In genomic region chr11:19866037-19866436, GRCh38 we compare ENCODE assay signal across 27 cellular contexts.
"Had no signal": no experiment of that assay in that cellular context is flagged by ENCODE, and none has a peak within 500 bp of the region (broad histone marks: within the 10 kb centered on the region; RNA-seq: fewer than 3 reads in every experiment).

No MANE protein-coding gene starts in this region.

- H3K9me3 ChIP-seq: esophagus squamous epithelium, gastroesophageal sphincter had no signal

- H3K4me3 ChIP-seq: esophagus squamous epithelium, gastroesophageal sphincter had no signal

- H3K36me3 ChIP-seq: esophagus squamous epithelium, WERI-Rb-1 had no signal

- ATAC-seq: activated CD4-positive, CD25-positive, alpha-beta regulatory T cell treated with anti-CD3 and anti-CD28 coated beads, Interleukin-2, amount 50 U/mL, for 24 hours; activated CD8-positive, alpha-beta T cell treated with anti-CD3 and anti-CD28 coated beads for 36 hours; activated T-cell treated with anti-CD3 and anti-CD28 coated beads, Interleukin-2, amount 50 U/mL, for 4 hours; gastroesophageal sphincter; T-helper 17 cell had no signal

- DNase-seq: activated B cell treated with CpG ODN at 0.5 μM for 24 hours; activated CD4-positive, alpha-beta T cell treated with anti-CD3 and anti-CD28 coated beads for 48 hours; activated CD4-positive, alpha-beta T cell treated with anti-CD3 and anti-CD28 coated beads, Interleukin-2, amount 50 U/mL, for 1 hour; activated CD4-positive, alpha-beta T cell treated with anti-CD3 and anti-CD28 coated beads, Interleukin-2, amount 50 U/mL, for 48 hours; activated CD8-positive, alpha-beta memory T cell treated with anti-CD3 and anti-CD28 coated beads for 24 hours; activated CD8-positive, alpha-beta T cell treated with anti-CD3 and anti-CD28 coated beads for 36 hours; activated effector memory CD4-positive, alpha-beta T cell treated with anti-CD3 and anti-CD28 coated beads, Interleukin-2, amount 50 U/mL, for 16 hours; activated naive CD4-positive, alpha-beta T cell treated with anti-CD3 and anti-CD28 coated beads for 36 hours; activated naive CD8-positive, alpha-beta T cell treated with anti-CD3 and anti-CD28 coated beads for 36 hours; activated T-cell treated with anti-CD3 and anti-CD28 coated beads, Interleukin-2, amount 50 U/mL, for 4 hours; cortex of kidney; dermis blood vessel endothelial cell; effector CD8-positive, alpha-beta T cell; esophagus squamous epithelium; foreskin melanocyte; head of caudate nucleus; T-helper 1 cell; T-helper 17 cell; T1000; WERI-Rb-1 had no signal

- H3K27me3 ChIP-seq: esophagus squamous epithelium, gastroesophageal sphincter had no signal

- FAIRE-seq: astrocyte, colon, endometrium, endothelial cell of umbilical vein had no signal

- H3K27ac ChIP-seq: epithelial cell of prostate, esophagus squamous epithelium, WERI-Rb-1 had no signal
